ENCODE assay signal across 25 cellular contexts in genomic region chr6:3319801-3320200, GRCh38.
DNase-seq lines count a peak whose midpoint lies in the region; ATAC-seq and TF ChIP-seq lines count a peak whose summit lies in the region.
"Had no signal": no experiment of that assay in that cellular context is flagged by ENCODE, and none has a peak within 500 bp of the region (broad histone marks: within the 10 kb centered on the region; RNA-seq: fewer than 3 reads in every experiment).

No MANE protein-coding gene starts in this region.

- H3K27ac Mint-ChIP-seq in activated CD8-positive, alpha-beta memory T cell treated with anti-CD3 and anti-CD28 coated beads, Interleukin-2, amount 10 ng/mL, durations not matched to agents 7 days and 5 days: no peak overlapping the region
- H3K27ac Mint-ChIP-seq in endothelial cell (ENCODE audit: unreplicated experiment) (no peak overlapping the region), WTC11 (no peak overlapping the region)
- H3K27ac Mint-ChIP-seq: CD8-positive, alpha-beta T cell; HFFc6 had no signal

- H3K4me3 ChIP-seq in neuronal stem cell (ENCODE audit: low read length in 2 of 2): no peak overlapping the region
- H3K4me3 ChIP-seq: BLaER1 treated with 17β-estradiol and CSF1 and Interleukin-3, amounts not matched to agents 10 nM and 100 nM; K562 had no signal

- H3K18ac ChIP-seq in neuronal stem cell (ENCODE audit: low read length): peak overlapping the region; percentile 66

- H4K8ac ChIP-seq in neuronal stem cell (ENCODE audit: low read depth, low read length): no peak overlapping the region

- no peak for ATAC-seq in activated CD8-positive, alpha-beta memory T cell treated with anti-CD3 and anti-CD28 coated beads, Interleukin-2, amount 10 ng/mL, durations not matched to agents 7 days and 5 days
- no peak for ATAC-seq in WTC11
- ATAC-seq: CD8-positive, alpha-beta T cell; HepG2; K562 had no signal

- peaks cover 31% of the 10 kb centered on the region for H3K27me3 Mint-ChIP-seq in activated CD8-positive, alpha-beta memory T cell treated with anti-CD3 and anti-CD28 coated beads, Interleukin-2, amount 10 ng/mL, durations not matched to agents 7 days and 5 days
- H3K27me3 Mint-ChIP-seq in endothelial cell (ENCODE audit: unreplicated experiment): peaks cover 12% of the 10 kb centered on the region
- H3K27me3 Mint-ChIP-seq in WTC11 (ENCODE audit: low read depth): no peaks in the 10 kb centered on the region

- H3K9ac ChIP-seq in neuronal stem cell (ENCODE audit: low read depth, low read length, poor library complexity): no peak overlapping the region
- H3K9ac ChIP-seq: BLaER1 treated with 17β-estradiol and CSF1 and Interleukin-3, amounts not matched to agents 10 nM and 100 nM had no signal

- no peak overlapping the region for H3K4me2 ChIP-seq in neuronal stem cell (ENCODE audit: insufficient read depth, low read length, poor library complexity, severe bottlenecking)

- H3K79me1 ChIP-seq in neuronal stem cell (ENCODE audit: low read depth, low read length): no peaks in the 10 kb centered on the region

- H3K27ac ChIP-seq in neuronal stem cell (replicated peaks; ENCODE audit: low read length): no peak overlapping the region
- H3K27ac ChIP-seq: 22Rv1; BLaER1 treated with 17β-estradiol and CSF1 and Interleukin-3, amounts not matched to agents 10 nM and 100 nM; HL-60; RWPE1 had no signal

- no peak overlapping the region for H3K23ac ChIP-seq in neuronal stem cell (ENCODE audit: low read depth, low read length, poor library complexity)

- no peak overlapping the region for H3K14ac ChIP-seq in neuronal stem cell (ENCODE audit: low read length)

- H2BK120ac ChIP-seq in neuronal stem cell (ENCODE audit: low read depth, low read length): no peak overlapping the region

- WGBS in neuronal stem cell (ENCODE audit: extremely low coverage in 2 of 2, insufficient read length in 2 of 2, insufficient replicate concordance in 1 of 2), 2 donors: no CpG with 5 or more reads among the region's 6 CpGs

- no peaks in the 10 kb centered on the region for H3K9me3 Mint-ChIP-seq in activated CD8-positive, alpha-beta memory T cell treated with anti-CD3 and anti-CD28 coated beads, Interleukin-2, amount 10 ng/mL, durations not matched to agents 7 days and 5 days (ENCODE audit: low read depth)
- no peaks in the 10 kb centered on the region for H3K9me3 Mint-ChIP-seq in endothelial cell (ENCODE audit: unreplicated experiment)
- no peaks in the 10 kb centered on the region for H3K9me3 Mint-ChIP-seq in WTC11
- H3K9me3 Mint-ChIP-seq: CD8-positive, alpha-beta T cell; HFFc6 had no signal

- no peaks in the 10 kb centered on the region for H3K27me3 ChIP-seq in neuronal stem cell (ENCODE audit: control insufficient read depth in 3 of 3, insufficient read depth in 3 of 3, low read depth in 1 of 3, low read length in 3 of 3)
- H3K27me3 ChIP-seq: BLaER1 treated with 17β-estradiol and CSF1 and Interleukin-3, amounts not matched to agents 10 nM and 100 nM had no signal

- no peaks in the 10 kb centered on the region for H3K36me3 ChIP-seq in neuronal stem cell (replicated peaks in 1 of 2; ENCODE audit: control insufficient read depth in 2 of 2, insufficient read depth in 2 of 2, low read length in 2 of 2)
- H3K36me3 ChIP-seq: BLaER1 treated with 17β-estradiol and CSF1 and Interleukin-3, amounts not matched to agents 10 nM and 100 nM had no signal

- no peak overlapping the region for H2AFZ ChIP-seq in neuronal stem cell (ENCODE audit: low read length)

- POLR2A ChIA-PET in HEK293T (lab: Yijun Ruan, JAX) (interaction anchor here (1.0 kb wide), 1 partner anchor 9 kb away, joined by 3 read pairs; no protein-coding TSS in a partner anchor), WTC11 (lab: Charles Lee) (interaction anchor here (0.6 kb wide), 1 partner anchor 687 kb away, joined by 4 read pairs; no protein-coding TSS in a partner anchor)

- H3K4me1 ChIP-seq in neuronal stem cell (ENCODE audit: control insufficient read depth in 2 of 2, insufficient read depth in 1 of 2, low read depth in 1 of 2, low read length in 2 of 2): peaks cover 2 to 10% of the 10 kb centered on the region in 2 donors

- TF ChIP-seq CTCF in endothelial cell (IDR thresholded peaks at IDR 0.05; ENCODE audit: unreplicated experiment): no peak
- TF ChIP-seq CTCF in WTC11 (IDR thresholded peaks at IDR 0.05): no peak

- no peak overlapping the region for H2BK12ac ChIP-seq in neuronal stem cell (ENCODE audit: low read length)

- H2BK15ac ChIP-seq in neuronal stem cell (ENCODE audit: low read length): no peak overlapping the region

- H3K4me1 Mint-ChIP-seq in activated CD8-positive, alpha-beta memory T cell treated with anti-CD3 and anti-CD28 coated beads, Interleukin-2, amount 10 ng/mL, durations not matched to agents 7 days and 5 days: peaks cover 18% of the 10 kb centered on the region
- peaks cover 18% of the 10 kb centered on the region for H3K4me1 Mint-ChIP-seq in endothelial cell (ENCODE audit: unreplicated experiment)
- H3K4me1 Mint-ChIP-seq in WTC11: peaks cover 5% of the 10 kb centered on the region

- H4K91ac ChIP-seq in neuronal stem cell (ENCODE audit: low read depth, low read length, poor library complexity): no peak overlapping the region

- CTCF ChIA-PET in activated CD8-positive, alpha-beta memory T cell treated with anti-CD3 and anti-CD28 coated beads, Interleukin-2, amount 10 ng/mL, durations not matched to agents 7 days and 5 days (lab: Charles Lee): interaction anchor here (1.2 kb wide), 1 partner anchor 16 kb away, joined by 3 read pairs; no protein-coding TSS in a partner anchor
- CTCF ChIA-PET in HEK293T (lab: Yijun Ruan, JAX) (interaction anchor here (1.4 kb wide), 1 partner anchor 11 kb away, joined by 9 read pairs; no protein-coding TSS in a partner anchor), WTC11 (lab: Charles Lee) (interaction anchor here (0.9 to 2.4 kb wide), 3 partner anchors 10 to 91 kb away, joined by 3 to 13 read pairs (median 3); no protein-coding TSS in a partner anchor)

- no peak overlapping the region for H2BK5ac ChIP-seq in neuronal stem cell (ENCODE audit: low read length)

- DNase-seq in activated CD8-positive, alpha-beta memory T cell treated with anti-CD3 and anti-CD28 coated beads, Interleukin-2, amount 50 U/mL, for 48 hours: peak; percentile 34
- no peak for DNase-seq in activated CD8-positive, alpha-beta memory T cell treated with anti-CD3 and anti-CD28 coated beads, Interleukin-2, amount 10 ng/mL, durations not matched to agents 7 days and 5 days
- no peak for DNase-seq in endothelial cell (ENCODE audit: low spot score)
- DNase-seq in neuronal stem cell (ENCODE audit: low spot score): no peak
- no peak for DNase-seq in HEK293T (ENCODE audit: extremely low spot score)
- no peak for DNase-seq in WTC11 (ENCODE audit: low spot score)
- no peak for DNase-seq in NCI-H1694 treated with DMSO at 0.1 percent for 48 hours (lab: John Stamatoyannopoulos, UW)
- no peak for DNase-seq in NK-92 (lab: John Stamatoyannopoulos, UW; ENCODE audit: unreplicated experiment)
- DNase-seq: Calu3; CD8-positive, alpha-beta T cell; DMS153; HFFc6; NCI-H1092; NCI-H1436; NCI-H1930; NCI-H510A treated with DMSO at 0.1 percent for 48 hours; NCI-H748 treated with DMSO at 0.1 percent for 48 hours; NK-92 treated with Interleukin-12 subunit alpha and Interleukin-12 subunit beta, amount 100 ng/mL, for 24 hours; SHP77 treated with DMSO at 0.1 percent for 48 hours had no signal

- no peak overlapping the region for H3K4ac ChIP-seq in neuronal stem cell (ENCODE audit: low read length)

- H2AK5ac ChIP-seq in neuronal stem cell (ENCODE audit: low read depth, low read length): no peak overlapping the region

- no peaks in the 10 kb centered on the region for H3K36me3 Mint-ChIP-seq in activated CD8-positive, alpha-beta memory T cell treated with anti-CD3 and anti-CD28 coated beads, Interleukin-2, amount 10 ng/mL, durations not matched to agents 7 days and 5 days
- peaks cover 40% of the 10 kb centered on the region for H3K36me3 Mint-ChIP-seq in endothelial cell (ENCODE audit: low read depth, unreplicated experiment)
- H3K36me3 Mint-ChIP-seq in WTC11: peaks cover 24% of the 10 kb centered on the region
- H3K36me3 Mint-ChIP-seq: CD8-positive, alpha-beta T cell had no signal

- H3K9me3 ChIP-seq in neuronal stem cell (replicated peaks in 1 of 2; ENCODE audit: control insufficient read depth in 2 of 2, insufficient read depth in 1 of 2, low read depth in 1 of 2, low read length in 2 of 2): no peaks in the 10 kb centered on the region
- H3K9me3 ChIP-seq: BLaER1 treated with 17β-estradiol and CSF1 and Interleukin-3, amounts not matched to agents 10 nM and 100 nM had no signal

- no peak overlapping the region for H3K4me3 Mint-ChIP-seq in activated CD8-positive, alpha-beta memory T cell treated with anti-CD3 and anti-CD28 coated beads, Interleukin-2, amount 10 ng/mL, durations not matched to agents 7 days and 5 days
- peak overlapping the region; percentile 37 for H3K4me3 Mint-ChIP-seq in endothelial cell (ENCODE audit: unreplicated experiment)
- no peak overlapping the region for H3K4me3 Mint-ChIP-seq in WTC11
- H3K4me3 Mint-ChIP-seq: CD8-positive, alpha-beta T cell; HFFc6 had no signal

TF ChIP-seq in HEK293T, 16 proteins besides CTCF, POLR2A, EP300 and RAD21 (continues in another document):
- TF ChIP-seq SUZ12 (IDR thresholded peaks at IDR 0.05) (no peak), ELF4 (IDR thresholded peaks at IDR 0.05) (no peak), SP1 (IDR thresholded peaks at IDR 0.05) (no peak), PKNOX1 (IDR thresholded peaks at IDR 0.05) (no peak), NFRKB (IDR thresholded peaks at IDR 0.05) (no peak)

TF ChIP-seq in WTC11, 78 proteins besides CTCF, POLR2A, EP300 and RAD21:
- TF ChIP-seq SMAD3 (CRISPR knock-in tag; IDR thresholded peaks at IDR 0.05; ENCODE audit: borderline replicate concordance): no peak
- no peak for TF ChIP-seq EMX1 (CRISPR knock-in tag; IDR thresholded peaks at IDR 0.05)
- TF ChIP-seq RORB (CRISPR knock-in tag; IDR thresholded peaks at IDR 0.05): no peak
- no peak for TF ChIP-seq ELF4 (CRISPR knock-in tag; IDR thresholded peaks at IDR 0.05; ENCODE audit: low read depth)
- no peak for TF ChIP-seq NFE2L1 (CRISPR knock-in tag; IDR thresholded peaks at IDR 0.05)
- TF ChIP-seq GTF2I (CRISPR knock-in tag; conservative IDR thresholded peaks at IDR 0.05): no peak
